1 cellular context compared by ENCODE assay signal in the genomic region with DNA sequence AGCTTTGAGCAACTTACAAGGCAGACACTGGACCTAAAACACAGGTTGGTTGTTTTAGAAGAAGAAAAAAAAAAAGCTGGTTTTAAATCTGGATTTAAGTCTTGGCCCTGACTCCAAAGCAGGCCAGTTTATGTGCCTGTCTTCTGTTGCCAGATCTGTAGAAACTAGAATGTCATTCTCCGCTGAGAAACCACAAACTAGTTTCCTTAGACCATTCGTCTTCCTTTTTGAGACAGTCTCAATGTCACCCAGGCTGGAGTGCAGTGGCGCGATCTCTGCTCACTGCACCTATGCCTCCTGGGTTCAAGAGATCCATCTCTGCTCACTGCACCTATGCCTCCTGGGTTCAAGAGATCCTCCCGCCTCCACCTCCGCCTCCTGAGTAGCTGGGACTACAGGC.
TF ChIP-seq lines count a peak whose summit lies in the region.

No MANE protein-coding gene starts in this region.

TF ChIP-seq in IMR-90, 13 proteins besides CTCF, POLR2A, EP300 and RAD21 (continued from another document):
- TF ChIP-seq, protein P1, sequence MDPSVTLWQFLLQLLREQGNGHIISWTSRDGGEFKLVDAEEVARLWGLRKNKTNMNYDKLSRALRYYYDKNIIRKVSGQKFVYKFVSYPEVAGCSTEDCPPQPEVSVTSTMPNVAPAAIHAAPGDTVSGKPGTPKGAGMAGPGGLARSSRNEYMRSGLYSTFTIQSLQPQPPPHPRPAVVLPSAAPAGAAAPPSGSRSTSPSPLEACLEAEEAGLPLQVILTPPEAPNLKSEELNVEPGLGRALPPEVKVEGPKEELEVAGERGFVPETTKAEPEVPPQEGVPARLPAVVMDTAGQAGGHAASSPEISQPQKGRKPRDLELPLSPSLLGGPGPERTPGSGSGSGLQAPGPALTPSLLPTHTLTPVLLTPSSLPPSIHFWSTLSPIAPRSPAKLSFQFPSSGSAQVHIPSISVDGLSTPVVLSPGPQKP (IDR thresholded peaks at IDR 0.05; ENCODE audit: borderline replicate concordance, low read depth, low read length), result no peak
- TF ChIP-seq MAZ (IDR thresholded peaks at IDR 0.05; ENCODE audit: borderline replicate concordance, low read depth, low read length) (no peak), MAFK (IDR thresholded peaks at IDR 0.05; ENCODE audit: low read depth, low read length) (no peak), NFE2L2 (IDR thresholded peaks at IDR 0.05; ENCODE audit: low read depth, low read length) (no peak), FOS (IDR thresholded peaks at IDR 0.05; ENCODE audit: low read depth, low read length) (no peak), MXI1 (IDR thresholded peaks at IDR 0.05; ENCODE audit: borderline replicate concordance, low read depth, low read length) (no peak), SMC3 (IDR thresholded peaks at IDR 0.05; ENCODE audit: low read depth, low read length) (no peak), RCOR1 (IDR thresholded peaks at IDR 0.05; ENCODE audit: insufficient replicate concordance, low read length) (no peak), BHLHE40 (IDR thresholded peaks at IDR 0.05; ENCODE audit: low read depth, low read length) (no peak), RFX5 (IDR thresholded peaks at IDR 0.05; ENCODE audit: low read depth, low read length) (no peak)
- TF ChIP-seq, protein P2, sequence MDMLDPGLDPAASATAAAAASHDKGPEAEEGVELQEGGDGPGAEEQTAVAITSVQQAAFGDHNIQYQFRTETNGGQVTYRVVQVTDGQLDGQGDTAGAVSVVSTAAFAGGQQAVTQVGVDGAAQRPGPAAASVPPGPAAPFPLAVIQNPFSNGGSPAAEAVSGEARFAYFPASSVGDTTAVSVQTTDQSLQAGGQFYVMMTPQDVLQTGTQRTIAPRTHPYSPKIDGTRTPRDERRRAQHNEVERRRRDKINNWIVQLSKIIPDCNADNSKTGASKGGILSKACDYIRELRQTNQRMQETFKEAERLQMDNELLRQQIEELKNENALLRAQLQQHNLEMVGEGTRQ (IDR thresholded peaks at IDR 0.05; ENCODE audit: low read depth, low read length), result no peak
